Comparison of ENCODE assay signal across 8 cellular contexts in the genomic region with DNA sequence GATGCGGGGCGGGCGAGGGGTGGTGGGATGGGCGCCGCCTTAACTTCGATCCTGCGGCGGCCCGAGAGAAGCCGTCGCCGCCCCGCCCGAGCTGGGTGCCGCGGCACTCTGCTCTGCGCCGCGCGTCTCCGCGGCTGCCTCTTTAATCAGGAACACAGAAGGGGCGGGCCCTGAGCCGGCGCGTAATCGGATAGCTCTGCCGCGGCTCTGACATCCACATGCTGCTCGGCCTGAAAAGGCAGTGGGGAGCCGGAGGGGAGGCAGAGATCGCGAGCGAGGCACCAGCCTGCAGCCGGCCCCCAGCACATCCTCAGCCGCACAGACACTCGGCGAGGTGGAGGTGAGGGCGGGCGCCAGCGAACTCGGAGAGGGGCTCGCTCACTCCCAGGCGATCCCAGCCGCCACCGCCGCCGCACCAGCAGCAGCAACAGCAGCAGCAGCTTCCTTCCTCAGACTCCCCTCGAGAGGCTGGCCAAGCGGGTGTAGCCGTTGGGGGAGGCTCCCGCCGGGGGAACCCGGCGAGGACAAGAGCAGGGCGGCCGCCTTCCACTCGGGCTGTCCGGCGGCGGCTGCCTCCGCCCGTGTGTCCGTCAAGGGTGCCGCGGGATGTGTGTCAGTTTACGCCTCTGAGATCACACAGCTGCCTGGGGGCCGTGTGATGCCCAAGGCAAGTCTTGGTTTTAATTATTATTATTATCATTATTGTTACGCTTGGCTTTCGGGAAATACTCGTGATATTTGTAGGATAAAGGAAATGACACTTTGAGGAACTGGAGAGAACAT. TPM values are rescaled to one million over a fixed set of nuclear protein-coding genes. Genes with fewer than 3 reads are reported as not detected.
A peak's percentile ranks its signal among the peaks of the same experiment; 100 is the strongest.
DNase-seq lines count a peak whose midpoint lies in the region; ATAC-seq lines count a peak whose summit lies in the region.

A gene with protein sequence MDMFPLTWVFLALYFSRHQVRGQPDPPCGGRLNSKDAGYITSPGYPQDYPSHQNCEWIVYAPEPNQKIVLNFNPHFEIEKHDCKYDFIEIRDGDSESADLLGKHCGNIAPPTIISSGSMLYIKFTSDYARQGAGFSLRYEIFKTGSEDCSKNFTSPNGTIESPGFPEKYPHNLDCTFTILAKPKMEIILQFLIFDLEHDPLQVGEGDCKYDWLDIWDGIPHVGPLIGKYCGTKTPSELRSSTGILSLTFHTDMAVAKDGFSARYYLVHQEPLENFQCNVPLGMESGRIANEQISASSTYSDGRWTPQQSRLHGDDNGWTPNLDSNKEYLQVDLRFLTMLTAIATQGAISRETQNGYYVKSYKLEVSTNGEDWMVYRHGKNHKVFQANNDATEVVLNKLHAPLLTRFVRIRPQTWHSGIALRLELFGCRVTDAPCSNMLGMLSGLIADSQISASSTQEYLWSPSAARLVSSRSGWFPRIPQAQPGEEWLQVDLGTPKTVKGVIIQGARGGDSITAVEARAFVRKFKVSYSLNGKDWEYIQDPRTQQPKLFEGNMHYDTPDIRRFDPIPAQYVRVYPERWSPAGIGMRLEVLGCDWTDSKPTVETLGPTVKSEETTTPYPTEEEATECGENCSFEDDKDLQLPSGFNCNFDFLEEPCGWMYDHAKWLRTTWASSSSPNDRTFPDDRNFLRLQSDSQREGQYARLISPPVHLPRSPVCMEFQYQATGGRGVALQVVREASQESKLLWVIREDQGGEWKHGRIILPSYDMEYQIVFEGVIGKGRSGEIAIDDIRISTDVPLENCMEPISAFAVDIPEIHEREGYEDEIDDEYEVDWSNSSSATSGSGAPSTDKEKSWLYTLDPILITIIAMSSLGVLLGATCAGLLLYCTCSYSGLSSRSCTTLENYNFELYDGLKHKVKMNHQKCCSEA (plus strand): TSS at position 263 of the 783 bp plus-strand sequence. CDS start 790 bp downstream, outside the sequence.

- H3K36me3 ChIP-seq in CD4-positive, alpha-beta memory T cell (ENCODE audit: insufficient read depth, low read length), result no peaks in the 10 kb centered on the region
- no peaks in the 10 kb centered on the region for H3K36me3 ChIP-seq in esophagus (ENCODE audit: control insufficient read depth in 2 of 2, insufficient read depth in 2 of 2, low read length in 1 of 2)
- peaks cover 4 to 9% of the 10 kb centered on the region in 2 donors for H3K36me3 ChIP-seq in stomach smooth muscle (ENCODE audit: control insufficient read depth in 2 of 2, insufficient read depth in 2 of 2, low read length in 2 of 2)

- ATAC-seq in GM21360 (IDR thresholded peaks at IDR 0.05; ENCODE audit: unreplicated experiment) (peak; percentile 75), HG03565 (IDR thresholded peaks at IDR 0.05; ENCODE audit: unreplicated experiment) (peak; percentile 53)

- POLR2A ChIA-PET in CD4-positive, alpha-beta memory T cell (lab: Charles Lee; ENCODE audit: partially characterized antibody), result no interaction called here

- H3K9me3 Mint-ChIP-seq in CD4-positive, alpha-beta memory T cell, result no peaks in the 10 kb centered on the region

- CTCF ChIA-PET in CD4-positive, alpha-beta memory T cell (lab: Charles Lee; ENCODE audit: partially characterized antibody), result interaction anchor here (0.8 to 1.4 kb wide), 3 partner anchors 105 to 1537 kb away, joined by 3 to 4 read pairs (median 3); no protein-coding TSS in a partner anchor

- no peaks in the 10 kb centered on the region for H3K9me3 ChIP-seq in CD4-positive, alpha-beta memory T cell (ENCODE audit: control insufficient read depth in 1 of 2, low read length in 2 of 2)
- H3K9me3 ChIP-seq in esophagus (ENCODE audit: control insufficient read depth in 2 of 2, insufficient read depth in 1 of 2, low read depth in 1 of 2, low read length in 1 of 2) (no peaks in the 10 kb centered on the region), mononuclear cell (ENCODE audit: low read depth, low read length) (no peaks in the 10 kb centered on the region), stomach smooth muscle (ENCODE audit: control insufficient read depth in 2 of 2, low read length in 2 of 2) (no peaks in the 10 kb centered on the region)

- H3K27ac ChIP-seq in CD4-positive, alpha-beta memory T cell (ENCODE audit: low read depth, low read length), result no peak within 1 kb of the TSS
- peak within 1 kb of the TSS; percentile 69 to 83 for H3K27ac ChIP-seq in esophagus (ENCODE audit: low read depth in 2 of 2, low read length in 1 of 2)
- peak within 1 kb of the TSS; percentile 85 for H3K27ac ChIP-seq in stomach smooth muscle (ENCODE audit: low read length)

- intact Hi-C loops in CD4-positive, alpha-beta memory T cell (cut with micrococcal nuclease), result loop anchor here (5.0 kb wide), 1 partner anchor 990 kb away; no protein-coding TSS in a partner anchor

- peak within 1 kb of the TSS in 1 of 7 donors; percentile 36 for H3K27ac Mint-ChIP-seq in CD4-positive, alpha-beta memory T cell

- H3K4me1 ChIP-seq in CD4-positive, alpha-beta memory T cell (ENCODE audit: insufficient read depth, low read length), result peaks cover 22% of the 10 kb centered on the region
- H3K4me1 ChIP-seq in esophagus (ENCODE audit: control insufficient read depth in 2 of 2, insufficient read depth in 2 of 2, low read length in 1 of 2) (peaks cover 0 to 15% of the 10 kb centered on the region in 2 donors), mononuclear cell (ENCODE audit: insufficient read depth, low read length) (peaks cover 38% of the 10 kb centered on the region), stomach smooth muscle (ENCODE audit: control insufficient read depth, insufficient read depth, low read length) (peaks cover 29% of the 10 kb centered on the region)

- peaks cover 22% of the 10 kb centered on the region for H3K27me3 ChIP-seq in CD4-positive, alpha-beta memory T cell (ENCODE audit: insufficient read depth, low read length)
- H3K27me3 ChIP-seq in esophagus (ENCODE audit: control insufficient read depth in 1 of 2, insufficient read depth in 2 of 2, low read length in 2 of 2), result no peaks in the 10 kb centered on the region
- peaks cover 73% of the 10 kb centered on the region for H3K27me3 ChIP-seq in mononuclear cell (ENCODE audit: insufficient read depth, low read length)
- no peaks in the 10 kb centered on the region for H3K27me3 ChIP-seq in stomach smooth muscle (ENCODE audit: control insufficient read depth in 1 of 2, insufficient read depth in 2 of 2, low read length in 2 of 2)

- H3K4me3 Mint-ChIP-seq in CD4-positive, alpha-beta memory T cell, result peak within 1 kb of the TSS; percentile 79 to 87 (median 83)

- peak within 1 kb of the TSS; percentile 90 to 93 for H3K9ac ChIP-seq in stomach smooth muscle (ENCODE audit: low read length in 2 of 2)

- H3K36me3 Mint-ChIP-seq in CD4-positive, alpha-beta memory T cell, result no peaks in the 10 kb centered on the region

- 0 to 1% methylated on average over 70 to 71 of the region's 71 CpGs for WGBS in esophagus, 2 donors

- peaks cover 6 to 46% (median 30%) of the 10 kb centered on the region in 4 donors for H3K4me1 Mint-ChIP-seq in CD4-positive, alpha-beta memory T cell

- H3K4me3 ChIP-seq in CD4-positive, alpha-beta memory T cell (ENCODE audit: low read length in 2 of 2), result peak within 1 kb of the TSS in 1 of 2 donors; percentile 32
- peak within 1 kb of the TSS; percentile 54 to 78 for H3K4me3 ChIP-seq in esophagus (ENCODE audit: low read depth in 1 of 2, low read length in 2 of 2)
- peak within 1 kb of the TSS; percentile 36 for H3K4me3 ChIP-seq in mononuclear cell (ENCODE audit: low read length)
- H3K4me3 ChIP-seq in stomach smooth muscle (ENCODE audit: low read length in 2 of 2), result peak within 1 kb of the TSS; percentile 74 to 97

- H3K27me3 Mint-ChIP-seq in CD4-positive, alpha-beta memory T cell, result peaks cover 45 to 52% of the 10 kb centered on the region in 2 donors

- DNase-seq in CD4-positive, alpha-beta memory T cell, result peak; percentile 24 to 49 (median 33)
- peak; percentile 21 for DNase-seq in NOMO-1 treated with dmso at 0.1 percent for 144 hours (lab: John Stamatoyannopoulos, UW; ENCODE audit: unreplicated experiment)
- peak; percentile 44 for DNase-seq in activated T-cell treated with anti-CD3 and anti-CD28 coated beads, Interleukin-2, amount 50 U/mL, for 1 hour

RNA-seq across cellular contexts. Expression of the gene that starts here (rescaled TPM):
- 1 to 10 TPM; 1.1 to 2.1 TPM for total RNA-seq in CD4-positive, alpha-beta memory T cell
- polyA plus RNA-seq in CD4-positive, alpha-beta memory T cell, result not detected
- 10 to 100 TPM in 1 of 2 donors, 1 to 10 TPM in 1; 6.9 to 11.1 TPM for polyA plus RNA-seq in esophagus
- 7.5 TPM for total RNA-seq in mononuclear cell

Comparison
In these comparisons a context has a peak if more than half of its experiments do, and no peak if none do; other contexts are left out.
1. RNA of the gene that starts here (polyA plus RNA-seq): 6.9 to 11.1 TPM in esophagus; not detected in CD4-positive, alpha-beta memory T cell; every median in the first group is over 4 times any median in the second.
2. Peak in every context shown above with its lines, with median percentiles within 50 percentile points of each other: DNase-seq.